Comparison of ENCODE assay signal across 24 cellular contexts in the genomic region with DNA sequence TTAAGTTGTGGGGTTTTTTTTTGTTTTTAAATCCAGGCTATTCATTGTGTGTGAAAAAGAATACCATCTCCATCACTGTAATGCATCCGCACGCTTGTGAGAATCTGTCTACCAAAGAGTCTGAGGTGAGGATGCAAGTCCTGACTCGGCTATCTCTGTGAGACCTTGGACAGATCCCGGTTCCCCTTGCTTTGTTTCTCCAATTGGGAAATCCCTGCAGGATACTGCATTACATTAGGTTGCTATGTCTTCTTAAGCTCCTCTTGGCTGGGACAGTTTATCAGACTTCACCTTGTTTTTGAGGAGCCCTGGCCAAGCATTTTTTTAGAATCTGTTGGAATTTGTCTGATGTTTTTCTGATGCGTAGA.
"Had no signal": no experiment of that assay in that cellular context is flagged by ENCODE, and none has a peak within 500 bp of the region (broad histone marks: within the 10 kb centered on the region; RNA-seq: fewer than 3 reads in every experiment).

No MANE protein-coding gene starts in this region.

- H3K9me3 Mint-ChIP-seq: activated naive CD4-positive, alpha-beta T cell treated with anti-CD3 and anti-CD28 coated beads for 36 hours; activated T-cell treated with anti-CD3 and anti-CD28 coated beads, Interleukin-2, amount 50 U/mL, for 24 hours; activated T-helper 1 cell treated with anti-CD3 and anti-CD28 coated beads, Interleukin-12 subunit alpha, Interleukin-12 subunit beta, Interleukin-2, Interleukin-4 antibody, amounts not matched to agents 30 ng/mL and 10 ng/mL and 1 ng/mL, durations not matched to agents 14 hours and 24 hours and 36 hours had no signal

- H3K36me3 Mint-ChIP-seq: activated CD8-positive, alpha-beta memory T cell treated with anti-CD3 and anti-CD28 coated beads, Interleukin-2, amount 10 ng/mL, durations not matched to agents 7 days and 5 days had no signal

- H3K27me3 ChIP-seq: MG63 had no signal

- H3K27me3 Mint-ChIP-seq: activated CD8-positive, alpha-beta memory T cell treated with anti-CD3 and anti-CD28 coated beads, Interleukin-2, amount 10 ng/mL, durations not matched to agents 7 days and 5 days; activated naive CD8-positive, alpha-beta T cell; activated T-cell treated with anti-CD3 and anti-CD28 coated beads, Interleukin-2, amount 50 U/mL, for 24 hours had no signal

- H3K36me3 ChIP-seq: MG63 had no signal

- H3K27ac Mint-ChIP-seq: activated CD8-positive, alpha-beta memory T cell treated with anti-CD3 and anti-CD28 coated beads, Interleukin-2, amount 10 ng/mL, durations not matched to agents 7 days and 5 days; activated naive CD4-positive, alpha-beta T cell treated with anti-CD3 and anti-CD28 coated beads for 36 hours; activated naive CD8-positive, alpha-beta T cell; activated T-cell treated with anti-CD3 and anti-CD28 coated beads, Interleukin-2, amount 50 U/mL, for 24 hours; activated T-helper 1 cell treated with anti-CD3 and anti-CD28 coated beads, Interleukin-12 subunit alpha, Interleukin-12 subunit beta, Interleukin-2, Interleukin-4 antibody, amounts not matched to agents 30 ng/mL and 10 ng/mL and 1 ng/mL, durations not matched to agents 14 hours and 24 hours and 36 hours had no signal

- H3K27ac ChIP-seq: VCaP had no signal

- H3K9me3 ChIP-seq: MG63 had no signal

- DNase-seq: activated CD4-positive, alpha-beta T cell treated with anti-CD3 and anti-CD28 coated beads for 4 hours; activated CD4-positive, alpha-beta T cell treated with anti-CD3 and anti-CD28 coated beads, Interleukin-2, amount 50 U/mL, for 48 hours; activated CD8-positive, alpha-beta memory T cell treated with anti-CD3 and anti-CD28 coated beads, Interleukin-2, amount 10 ng/mL, durations not matched to agents 7 days and 5 days; activated effector memory CD4-positive, alpha-beta T cell treated with Interleukin-2 at 50 U/mL for 16 hours; activated T-cell treated with anti-CD3 and anti-CD28 coated beads, Interleukin-2, amount 50 U/mL, for 24 hours; cerebellar nuclear complex; KBM-7; MG63; MV-4-11; NCI-H1092 treated with DMSO at 0.1 percent for 48 hours; NCI-H1417 treated with DMSO at 0.1 percent for 48 hours; NCI-H1694; NCI-H2029; NCI-H2107; NCI-H2171 treated with DMSO at 0.1 percent for 48 hours; NCI-H226; NCI-H526; NCI-H774; SIG-M5 had no signal

- H3K4me3 Mint-ChIP-seq: activated CD8-positive, alpha-beta memory T cell treated with anti-CD3 and anti-CD28 coated beads, Interleukin-2, amount 10 ng/mL, durations not matched to agents 7 days and 5 days; activated naive CD4-positive, alpha-beta T cell treated with anti-CD3 and anti-CD28 coated beads for 36 hours; activated naive CD8-positive, alpha-beta T cell; activated T-cell treated with anti-CD3 and anti-CD28 coated beads, Interleukin-2, amount 50 U/mL, for 24 hours; activated T-helper 1 cell treated with anti-CD3 and anti-CD28 coated beads, Interleukin-12 subunit alpha, Interleukin-12 subunit beta, Interleukin-2, Interleukin-4 antibody, amounts not matched to agents 30 ng/mL and 10 ng/mL and 1 ng/mL, durations not matched to agents 14 hours and 24 hours and 36 hours had no signal

- ATAC-seq: activated CD4-positive, CD25-positive, alpha-beta regulatory T cell treated with anti-CD3 and anti-CD28 coated beads, Interleukin-2, amount 50 U/mL, for 24 hours had no signal

- H3K4me3 ChIP-seq: MG63 had no signal
